Comparison of ENCODE assay signal across 9 cellular contexts in the genomic region with DNA sequence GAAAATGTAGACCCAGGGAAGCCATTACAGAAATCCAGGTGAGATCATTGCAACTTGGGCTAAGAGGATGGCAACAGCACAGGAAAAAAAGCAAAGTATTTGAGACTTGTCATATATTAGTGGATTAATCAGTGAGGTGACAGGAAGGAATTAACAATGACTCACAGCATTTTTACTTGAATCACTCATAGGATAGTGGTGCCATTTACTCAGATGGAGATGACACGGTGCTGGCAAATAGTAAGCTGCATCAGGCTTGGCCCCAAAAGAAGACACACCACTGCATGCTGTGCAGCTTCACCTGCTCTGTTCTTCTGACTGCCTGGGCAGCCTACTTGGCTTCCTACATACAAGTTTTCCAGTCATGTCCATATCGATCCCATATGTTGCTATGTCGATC.
DNase-seq lines count a peak whose midpoint lies in the region; ATAC-seq, FAIRE-seq and TF ChIP-seq lines count a peak whose summit lies in the region.
"Had no signal": no experiment of that assay in that cellular context is flagged by ENCODE, and none has a peak within 500 bp of the region (broad histone marks: within the 10 kb centered on the region; RNA-seq: fewer than 3 reads in every experiment).

No MANE protein-coding gene starts in this region.

- H3K9me3 ChIP-seq in left ventricle myocardium inferior (replicated peaks): no peaks in the 10 kb centered on the region
- no peaks in the 10 kb centered on the region for H3K9me3 ChIP-seq in Panc1 (ENCODE audit: control insufficient read depth, insufficient read depth, low read depth, low read length)
- no peaks in the 10 kb centered on the region for H3K9me3 ChIP-seq in upper lobe of left lung

- no peak for TF ChIP-seq CTCF in left ventricle myocardium inferior (IDR thresholded peaks at IDR 0.05; ENCODE audit: borderline replicate concordance)
- TF ChIP-seq CTCF in Panc1 (IDR thresholded peaks at IDR 0.05): no peak
- no peak for TF ChIP-seq CTCF in fibroblast of the aortic adventitia (IDR thresholded peaks at IDR 0.05; ENCODE audit: insufficient read depth, low read length)
- TF ChIP-seq CTCF in upper lobe of left lung (IDR thresholded peaks at IDR 0.05): no peak

- intact Hi-C loops in left ventricle myocardium inferior (cut with micrococcal nuclease): no loop called here
- intact Hi-C loops in cardiac septum (cut with DNase I): loop anchor here (5.0 kb wide), 1 partner anchor 33 kb away; no protein-coding TSS in a partner anchor
- intact Hi-C loops in Panc1 (cut with micrococcal nuclease; ENCODE audit: unreplicated experiment): no loop called here

- H3K4me1 ChIP-seq in left ventricle myocardium inferior (peaks cover 44% of the 10 kb centered on the region), Panc1 (ENCODE audit: control insufficient read depth, insufficient read depth, low read length) (peaks cover 3% of the 10 kb centered on the region; the same call in 1 of the 2 replicates), upper lobe of left lung (peaks cover 6 to 24% (median 18%) of the 10 kb centered on the region in 4 donors)

- CTCF ChIA-PET in Panc1 (lab: Charles Lee): no interaction called here

- ATAC-seq in Panc1: peak; percentile 30; the same call in 1 of the 2 replicates
- ATAC-seq in upper lobe of left lung (ENCODE audit: low FRiP score in 2 of 2): no peak

- BruUV-seq in Panc1 (replicated peaks; lab: Mats Ljungman, UMichigan): no TSS peak

- no peak overlapping the region for H3K4me3 ChIP-seq in left ventricle myocardium inferior
- no peak overlapping the region for H3K4me3 ChIP-seq in Panc1 (ENCODE audit: low read depth in 2 of 2, low read length in 2 of 2)
- H3K4me3 ChIP-seq in fibroblast of the aortic adventitia (ENCODE audit: low read depth, low read length): no peak overlapping the region
- no peak overlapping the region for H3K4me3 ChIP-seq in upper lobe of left lung

- DNase-seq in left ventricle myocardium inferior: no peak
- DNase-seq in cardiac septum (ENCODE audit: low spot score): no peak
- peak; percentile 50 for DNase-seq in Panc1 (ENCODE audit: low read depth, low spot score)
- peak; percentile 14 for DNase-seq in fibroblast of the aortic adventitia (ENCODE audit: low read depth)
- peak; percentile 19 for DNase-seq in urothelium cell line (ENCODE audit: low spot score)
- no peak for DNase-seq in NCI-H748 treated with DMSO at 0.1 percent for 48 hours (lab: John Stamatoyannopoulos, UW)
- DNase-seq in OCI-M1 (lab: John Stamatoyannopoulos, UW): no peak
- no peak for DNase-seq in upper lobe of left lung
- DNase-seq: NCI-H510A had no signal

- 65 to 74% methylated on average over 3 of the region's 3 CpGs for WGBS in upper lobe of left lung, 2 donors

- H3K27me3 ChIP-seq in left ventricle myocardium inferior (ENCODE audit: low read depth) (no peaks in the 10 kb centered on the region), Panc1 (ENCODE audit: control insufficient read depth, insufficient read depth, low read length) (no peaks in the 10 kb centered on the region), upper lobe of left lung (no peaks in the 10 kb centered on the region)

- no peak for TF ChIP-seq POLR2A in upper lobe of left lung (IDR thresholded peaks at IDR 0.05)

- H3K36me3 ChIP-seq in left ventricle myocardium inferior (no peaks in the 10 kb centered on the region), Panc1 (ENCODE audit: control insufficient read depth, insufficient read depth, low read length) (no peaks in the 10 kb centered on the region), upper lobe of left lung (no peaks in the 10 kb centered on the region)

- peak; percentile 86 for FAIRE-seq in urothelium cell line (lab: Jason Lieb, UNC)

- POLR2A ChIA-PET in Panc1 (lab: Charles Lee): interaction anchor here (0.6 kb wide), 1 partner anchor 308 kb away, joined by 3 read pairs; no protein-coding TSS in a partner anchor

- TF ChIP-seq EP300 in upper lobe of left lung (IDR thresholded peaks at IDR 0.05): no peak

- H3K27ac ChIP-seq in left ventricle myocardium inferior (replicated peaks) (peak overlapping the region; percentile 51), Panc1 (ENCODE audit: low read length) (no peak overlapping the region), upper lobe of left lung (peak overlapping the region in 2 of 4 donors; percentile 8 to 41)

- in situ Hi-C loops in Panc1 (cut with HindIII; ENCODE audit: low pct_unique_long_range_greater_than_20kb, low sequenced_read_pairs): no loop called here

Comparison
In these comparisons a context has a peak if more than half of its experiments do, and no peak if none do; other contexts are left out.
1. DNase-seq: peak in Panc1 (single experiment), fibroblast of the aortic adventitia (single experiment) and urothelium cell line (single experiment); none in left ventricle myocardium inferior (single experiment), cardiac septum (single experiment), NCI-H748 treated with DMSO at 0.1 percent for 48 hours (single experiment), OCI-M1 (single experiment) and upper lobe of left lung (0 of 2).